Comparison of ENCODE assay signal across 20 cellular contexts in genomic region chr18:6537468-6537867, GRCh38.
DNase-seq lines count a peak whose midpoint lies in the region; ATAC-seq, FAIRE-seq and TF ChIP-seq lines count a peak whose summit lies in the region.
"Had no signal": no experiment of that assay in that cellular context is flagged by ENCODE, and none has a peak within 500 bp of the region (broad histone marks: within the 10 kb centered on the region; RNA-seq: fewer than 3 reads in every experiment).

No MANE protein-coding gene starts in this region.

- H3K4me3 ChIP-seq in kidney (ENCODE audit: low read length in 2 of 2): peak overlapping the region; percentile 8 to 13
- H3K4me3 ChIP-seq: HAP-1 had no signal

- H3K9me3 Mint-ChIP-seq in activated naive CD8-positive, alpha-beta T cell treated with anti-CD3 and anti-CD28 coated beads for 36 hours: no peaks in the 10 kb centered on the region
- H3K9me3 Mint-ChIP-seq: activated T-helper 2 cell treated with anti-CD3 and anti-CD28 coated beads, Interferon-gamma antibody, Interleukin-2, Interleukin-4, amounts not matched to agents 10 μg/mL and 5 μg/mL and 100 μg/mL, durations not matched to agents 14 hours and 24 hours and 36 hours; T-helper 2 cell treated with Interferon-gamma antibody and Interleukin-4, amounts not matched to agents 5 μg/mL and 100 μg/mL, for 36 hours had no signal

- no peaks in the 10 kb centered on the region for H3K27me3 Mint-ChIP-seq in activated naive CD8-positive, alpha-beta T cell treated with anti-CD3 and anti-CD28 coated beads for 36 hours

- no peak overlapping the region for H3K27ac ChIP-seq in kidney (ENCODE audit: low read depth in 2 of 2, low read length in 2 of 2)

- intact Hi-C loops in kidney (cut with DNase I): no loop called here

- no peaks in the 10 kb centered on the region for H3K36me3 Mint-ChIP-seq in activated naive CD8-positive, alpha-beta T cell treated with anti-CD3 and anti-CD28 coated beads for 36 hours

- no peaks in the 10 kb centered on the region for H3K4me1 Mint-ChIP-seq in activated naive CD8-positive, alpha-beta T cell treated with anti-CD3 and anti-CD28 coated beads for 36 hours

- no peaks in the 10 kb centered on the region for H3K9me3 ChIP-seq in kidney (ENCODE audit: control insufficient read depth in 1 of 2, low read length in 2 of 2)
- H3K9me3 ChIP-seq: HAP-1 had no signal

- no peak for DNase-seq in kidney
- DNase-seq in HuH-7.5 (ENCODE audit: low spot score): no peak
- no peak for DNase-seq in activated naive CD8-positive, alpha-beta T cell treated with anti-CD3 and anti-CD28 coated beads for 36 hours
- DNase-seq in CD1c-positive myeloid dendritic cell (ENCODE audit: extremely low spot score): no peak
- DNase-seq in NOMO-1 (lab: John Stamatoyannopoulos, UW; ENCODE audit: unreplicated experiment in 2 of 2): no peak
- DNase-seq: anterior cingulate cortex; endodermal cell; left cardiac atrium; NCI-H187 treated with DMSO at 0.1 percent for 48 hours; SHP77 treated with DMSO at 0.1 percent for 48 hours; stimulated activated CD4-positive, alpha-beta T cell treated with anti-CD3 and anti-CD28 coated beads, Interleukin-4, amount 100 ng/mL, for 1 hour had no signal

- H3K9ac ChIP-seq in kidney (ENCODE audit: low read length in 2 of 2): no peak overlapping the region

- no peaks in the 10 kb centered on the region for H3K4me1 ChIP-seq in kidney (ENCODE audit: control insufficient read depth in 1 of 2, insufficient read depth in 1 of 2, low read depth in 1 of 2, low read length in 2 of 2)
- H3K4me1 ChIP-seq: HAP-1 had no signal

- no peaks in the 10 kb centered on the region for H3K36me3 ChIP-seq in kidney (ENCODE audit: control insufficient read depth in 1 of 2, insufficient read depth in 2 of 2, low read length in 2 of 2)
- H3K36me3 ChIP-seq: HAP-1 had no signal

- H3K4me3 Mint-ChIP-seq in activated naive CD8-positive, alpha-beta T cell treated with anti-CD3 and anti-CD28 coated beads for 36 hours: no peak overlapping the region
- H3K4me3 Mint-ChIP-seq: endodermal cell; T-helper 2 cell treated with Interferon-gamma antibody and Interleukin-4, amounts not matched to agents 5 μg/mL and 100 μg/mL, for 36 hours had no signal

- ATAC-seq in GM18858 (IDR thresholded peaks at IDR 0.05; ENCODE audit: unreplicated experiment) (peak; percentile 79), GM21528 (IDR thresholded peaks at IDR 0.05; ENCODE audit: low FRiP score, unreplicated experiment) (peak; percentile 57), HG03432 (IDR thresholded peaks at IDR 0.05; ENCODE audit: unreplicated experiment) (peak; percentile 57)
- ATAC-seq: activated CD4-positive, CD25-positive, alpha-beta regulatory T cell treated with anti-CD3 and anti-CD28 coated beads, Interleukin-2, amount 50 U/mL, for 24 hours; left cardiac atrium had no signal

- H3K27ac Mint-ChIP-seq in activated naive CD8-positive, alpha-beta T cell treated with anti-CD3 and anti-CD28 coated beads for 36 hours: no peak overlapping the region
- H3K27ac Mint-ChIP-seq: activated T-helper 2 cell treated with anti-CD3 and anti-CD28 coated beads, Interferon-gamma antibody, Interleukin-2, Interleukin-4, amounts not matched to agents 10 μg/mL and 5 μg/mL and 100 μg/mL, durations not matched to agents 14 hours and 24 hours and 36 hours; endodermal cell; T-helper 2 cell treated with Interferon-gamma antibody and Interleukin-4, amounts not matched to agents 5 μg/mL and 100 μg/mL, for 36 hours had no signal

- no peak for FAIRE-seq in kidney (lab: Jason Lieb, UNC)
- FAIRE-seq: G401.6, HTR-8/SVneo had no signal

- TF ChIP-seq CTCF in kidney (IDR thresholded peaks at IDR 0.05; ENCODE audit: borderline replicate concordance, extremely low read depth, insufficient read depth): no peak
